Comparison of ENCODE assay signal across 1 cellular context in genomic region chr5:8457187-8458037, GRCh38.
TF ChIP-seq lines count a peak whose summit lies in the region.

No MANE protein-coding gene starts in this region.

TF ChIP-seq in K562, 482 proteins besides CTCF, POLR2A, EP300 and RAD21 (continued from another document and continues in another):
- no peak for TF ChIP-seq ELF4 (CRISPR knock-in tag; IDR thresholded peaks at IDR 0.05)
- TF ChIP-seq TCF3 (CRISPR knock-in tag; IDR thresholded peaks at IDR 0.05), result peak; percentile 52
- 0 out of 2 replicates have a peak, but pooled peaks have one; percentile 54 for TF ChIP-seq SUPT5H (IDR thresholded peaks at IDR 0.05)
- TF ChIP-seq DLX4 (CRISPR knock-in tag; IDR thresholded peaks at IDR 0.05), result no peak
- peak in 1 of 2 experiments; percentile 66; a peak in 2 of 4 replicates for TF ChIP-seq RCOR1 (IDR thresholded peaks at IDR 0.05; ENCODE audit: borderline replicate concordance in 1 of 2, low read depth in 2 of 2, low read length in 2 of 2)
- peak; percentile 60 for TF ChIP-seq EGR1 (conservative IDR thresholded peaks at IDR 0.05)
- TF ChIP-seq, protein P1, sequence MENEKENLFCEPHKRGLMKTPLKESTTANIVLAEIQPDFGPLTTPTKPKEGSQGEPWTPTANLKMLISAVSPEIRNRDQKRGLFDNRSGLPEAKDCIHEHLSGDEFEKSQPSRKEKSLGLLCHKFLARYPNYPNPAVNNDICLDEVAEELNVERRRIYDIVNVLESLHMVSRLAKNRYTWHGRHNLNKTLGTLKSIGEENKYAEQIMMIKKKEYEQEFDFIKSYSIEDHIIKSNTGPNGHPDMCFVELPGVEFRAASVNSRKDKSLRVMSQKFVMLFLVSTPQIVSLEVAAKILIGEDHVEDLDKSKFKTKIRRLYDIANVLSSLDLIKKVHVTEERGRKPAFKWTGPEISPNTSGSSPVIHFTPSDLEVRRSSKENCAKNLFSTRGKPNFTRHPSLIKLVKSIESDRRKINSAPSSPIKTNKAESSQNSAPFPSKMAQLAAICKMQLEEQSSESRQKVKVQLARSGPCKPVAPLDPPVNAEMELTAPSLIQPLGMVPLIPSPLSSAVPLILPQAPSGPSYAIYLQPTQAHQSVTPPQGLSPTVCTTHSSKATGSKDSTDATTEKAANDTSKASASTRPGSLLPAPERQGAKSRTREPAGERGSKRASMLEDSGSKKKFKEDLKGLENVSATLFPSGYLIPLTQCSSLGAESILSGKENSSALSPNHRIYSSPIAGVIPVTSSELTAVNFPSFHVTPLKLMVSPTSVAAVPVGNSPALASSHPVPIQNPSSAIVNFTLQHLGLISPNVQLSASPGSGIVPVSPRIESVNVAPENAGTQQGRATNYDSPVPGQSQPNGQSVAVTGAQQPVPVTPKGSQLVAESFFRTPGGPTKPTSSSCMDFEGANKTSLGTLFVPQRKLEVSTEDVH (IDR thresholded peaks at IDR 0.05; ENCODE audit: low read depth, partially characterized antibody), result no peak
- no peak; a peak in 1 of 4 replicates for TF ChIP-seq TEAD1 (CRISPR knock-in tag; IDR thresholded peaks at IDR 0.05)
- TF ChIP-seq SMARCC2 (IDR thresholded peaks at IDR 0.05; ENCODE audit: low read depth), result peak; percentile 22; the same call in 1 of the 2 replicates
- no peak for TF ChIP-seq ZNF197 (CRISPR knock-in tag; IDR thresholded peaks at IDR 0.05; ENCODE audit: low read depth)
- no peak for TF ChIP-seq YBX1 (IDR thresholded peaks at IDR 0.05)
- TF ChIP-seq BRD4 (IDR thresholded peaks at IDR 0.05), result no peak
- TF ChIP-seq BRD9 (IDR thresholded peaks at IDR 0.05; ENCODE audit: low read depth, partially characterized antibody), result peak; percentile 48
- no peak for TF ChIP-seq HMG20B (CRISPR knock-in tag; IDR thresholded peaks at IDR 0.05)
- peak; percentile 36; the same call in 1 of the 2 replicates for TF ChIP-seq HCFC1 (IDR thresholded peaks at IDR 0.05; ENCODE audit: low read depth, low read length)
- TF ChIP-seq HNRNPUL1 (IDR thresholded peaks at IDR 0.05; ENCODE audit: low read length), result no peak
- no peak for TF ChIP-seq BRF1 (IDR thresholded peaks at IDR 0.05; ENCODE audit: borderline replicate concordance, extremely low read depth, insufficient read length)
- peak; percentile 94 for TF ChIP-seq NFE2L1 (tag; IDR thresholded peaks at IDR 0.05; ENCODE audit: borderline replicate concordance, low read depth)
- TF ChIP-seq HBP1 (CRISPR knock-in tag; IDR thresholded peaks at IDR 0.05), result no peak
- peak; percentile 86 for TF ChIP-seq MTA1 (IDR thresholded peaks at IDR 0.05; ENCODE audit: borderline replicate concordance)
- TF ChIP-seq GTF2A2 (tag; IDR thresholded peaks at IDR 0.05), result no peak
- peak; percentile 99 for TF ChIP-seq NFE2 (IDR thresholded peaks at IDR 0.05; ENCODE audit: low read depth)
- peak; percentile 93 for TF ChIP-seq RBBP5 (IDR thresholded peaks at IDR 0.05; ENCODE audit: borderline replicate concordance, insufficient read depth, low read length, poor library complexity, severe bottlenecking)
- TF ChIP-seq GTF2F1 (IDR thresholded peaks at IDR 0.05; ENCODE audit: low read depth, low read length), result no peak
- peak; percentile 13; the same call in 1 of the 2 replicates for TF ChIP-seq POLR2AphosphoS5 (IDR thresholded peaks at IDR 0.05; ENCODE audit: control insufficient read depth, insufficient read depth, low read depth, low read length)
- TF ChIP-seq GATAD2A (IDR thresholded peaks at IDR 0.05), result 0 out of 2 replicates have a peak, but pooled peaks have one; percentile 33
- no peak for TF ChIP-seq PTRF (tag; IDR thresholded peaks at IDR 0.05)
- peak; percentile 53; the same call in 1 of the 2 replicates for TF ChIP-seq ZNF239 (CRISPR knock-in tag; IDR thresholded peaks at IDR 0.05)
- TF ChIP-seq EP400 (IDR thresholded peaks at IDR 0.05), result peak; percentile 69
- TF ChIP-seq, protein P2, sequence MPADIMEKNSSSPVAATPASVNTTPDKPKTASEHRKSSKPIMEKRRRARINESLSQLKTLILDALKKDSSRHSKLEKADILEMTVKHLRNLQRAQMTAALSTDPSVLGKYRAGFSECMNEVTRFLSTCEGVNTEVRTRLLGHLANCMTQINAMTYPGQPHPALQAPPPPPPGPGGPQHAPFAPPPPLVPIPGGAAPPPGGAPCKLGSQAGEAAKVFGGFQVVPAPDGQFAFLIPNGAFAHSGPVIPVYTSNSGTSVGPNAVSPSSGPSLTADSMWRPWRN (IDR thresholded peaks at IDR 0.05; ENCODE audit: low read depth), result peak; percentile 94
- TF ChIP-seq CHD1 (IDR thresholded peaks at IDR 0.05; ENCODE audit: low read length), result peak; percentile 52
- TF ChIP-seq NR1H2 (CRISPR knock-in tag; IDR thresholded peaks at IDR 0.05), result 0 out of 2 replicates have a peak, but pooled peaks have one; percentile 42
- TF ChIP-seq SMAD1 (IDR thresholded peaks at IDR 0.05; ENCODE audit: low read depth, low read length, partially characterized antibody), result no peak
- no peak for TF ChIP-seq MTF1 (CRISPR knock-in tag; IDR thresholded peaks at IDR 0.05; ENCODE audit: borderline replicate concordance)
- peak; percentile 45; the same call in 1 of the 2 replicates for TF ChIP-seq ESRRA (IDR thresholded peaks at IDR 0.05; ENCODE audit: borderline replicate concordance, low read depth)
- no peak for TF ChIP-seq ZNF551 (CRISPR knock-in tag; IDR thresholded peaks at IDR 0.05)
- TF ChIP-seq TGIF2 (CRISPR knock-in tag; IDR thresholded peaks at IDR 0.05), result no peak
- peak; percentile 8; the same call in 1 of the 2 replicates for TF ChIP-seq ZNF24 (IDR thresholded peaks at IDR 0.05)
- peak in 1 of 3 experiments; percentile 48; a peak in 1 of 6 replicates for TF ChIP-seq ZBTB11 (CRISPR knock-in tag; IDR thresholded peaks at IDR 0.05)
- TF ChIP-seq, protein P3, sequence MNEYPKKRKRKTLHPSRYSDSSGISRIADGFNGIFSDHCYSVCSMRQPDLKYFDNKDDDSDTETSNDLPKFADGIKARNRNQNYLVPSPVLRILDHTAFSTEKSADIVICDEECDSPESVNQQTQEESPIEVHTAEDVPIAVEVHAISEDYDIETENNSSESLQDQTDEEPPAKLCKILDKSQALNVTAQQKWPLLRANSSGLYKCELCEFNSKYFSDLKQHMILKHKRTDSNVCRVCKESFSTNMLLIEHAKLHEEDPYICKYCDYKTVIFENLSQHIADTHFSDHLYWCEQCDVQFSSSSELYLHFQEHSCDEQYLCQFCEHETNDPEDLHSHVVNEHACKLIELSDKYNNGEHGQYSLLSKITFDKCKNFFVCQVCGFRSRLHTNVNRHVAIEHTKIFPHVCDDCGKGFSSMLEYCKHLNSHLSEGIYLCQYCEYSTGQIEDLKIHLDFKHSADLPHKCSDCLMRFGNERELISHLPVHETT (CRISPR knock-in tag; conservative IDR thresholded peaks at IDR 0.05 in 1 of 2, IDR thresholded peaks at IDR 0.05 in 1 of 2), result no peak
- no peak for TF ChIP-seq TAF1 (IDR thresholded peaks at IDR 0.05; ENCODE audit: control insufficient read depth, extremely low read depth, insufficient read depth, low read length, severe bottlenecking)
- no peak for TF ChIP-seq CC2D1A (IDR thresholded peaks at IDR 0.05)
- peak; percentile 32; the same call in 1 of the 2 replicates for TF ChIP-seq USF1 (CRISPR knock-in tag; IDR thresholded peaks at IDR 0.05)
- TF ChIP-seq, protein P4, sequence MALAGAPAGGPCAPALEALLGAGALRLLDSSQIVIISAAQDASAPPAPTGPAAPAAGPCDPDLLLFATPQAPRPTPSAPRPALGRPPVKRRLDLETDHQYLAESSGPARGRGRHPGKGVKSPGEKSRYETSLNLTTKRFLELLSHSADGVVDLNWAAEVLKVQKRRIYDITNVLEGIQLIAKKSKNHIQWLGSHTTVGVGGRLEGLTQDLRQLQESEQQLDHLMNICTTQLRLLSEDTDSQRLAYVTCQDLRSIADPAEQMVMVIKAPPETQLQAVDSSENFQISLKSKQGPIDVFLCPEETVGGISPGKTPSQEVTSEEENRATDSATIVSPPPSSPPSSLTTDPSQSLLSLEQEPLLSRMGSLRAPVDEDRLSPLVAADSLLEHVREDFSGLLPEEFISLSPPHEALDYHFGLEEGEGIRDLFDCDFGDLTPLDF (CRISPR knock-in tag; IDR thresholded peaks at IDR 0.05), result no peak
- peak; percentile 71 for TF ChIP-seq NFYB (IDR thresholded peaks at IDR 0.05; ENCODE audit: extremely low read depth, insufficient read length)
- no peak for TF ChIP-seq HIVEP1 (CRISPR knock-in tag; IDR thresholded peaks at IDR 0.05)
- no peak for TF ChIP-seq STAT5B (CRISPR knock-in tag; IDR thresholded peaks at IDR 0.05)
- 0 out of 2 replicates have a peak, but pooled peaks have one; percentile 29 for TF ChIP-seq ZZZ3 (IDR thresholded peaks at IDR 0.05)
- TF ChIP-seq, protein P5, sequence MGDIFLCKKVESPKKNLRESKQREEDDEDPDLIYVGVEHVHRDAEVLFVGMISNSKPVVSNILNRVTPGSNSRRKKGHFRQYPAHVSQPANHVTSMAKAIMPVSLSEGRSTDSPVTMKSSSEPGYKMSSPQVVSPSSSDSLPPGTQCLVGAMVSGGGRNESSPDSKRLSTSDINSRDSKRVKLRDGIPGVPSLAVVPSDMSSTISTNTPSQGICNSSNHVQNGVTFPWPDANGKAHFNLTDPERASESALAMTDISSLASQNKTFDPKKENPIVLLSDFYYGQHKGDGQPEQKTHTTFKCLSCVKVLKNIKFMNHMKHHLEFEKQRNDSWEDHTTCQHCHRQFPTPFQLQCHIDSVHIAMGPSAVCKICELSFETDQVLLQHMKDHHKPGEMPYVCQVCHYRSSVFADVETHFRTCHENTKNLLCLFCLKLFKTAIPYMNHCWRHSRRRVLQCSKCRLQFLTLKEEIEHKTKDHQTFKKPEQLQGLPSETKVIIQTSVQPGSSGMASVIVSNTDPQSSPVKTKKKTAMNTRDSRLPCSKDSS (IDR thresholded peaks at IDR 0.05; ENCODE audit: low read depth, partially characterized antibody), result no peak
- TF ChIP-seq FOXA1 (IDR thresholded peaks at IDR 0.05; ENCODE audit: borderline replicate concordance), result no peak
- TF ChIP-seq ZMIZ1 (IDR thresholded peaks at IDR 0.05; ENCODE audit: low read depth in 2 of 2, low read length in 2 of 2), result no peak
